Comparison of ENCODE assay signal across 27 cellular contexts in genomic region chr7:77254429-77254828, GRCh38. TPM values are rescaled to one million over a fixed set of nuclear protein-coding genes. Genes with fewer than 3 reads are reported as not detected.
DNase-seq lines count a peak whose midpoint lies in the region; ATAC-seq, FAIRE-seq and TF ChIP-seq lines count a peak whose summit lies in the region.
"Had no signal": no experiment of that assay in that cellular context is flagged by ENCODE, and none has a peak within 500 bp of the region (broad histone marks: within the 10 kb centered on the region; RNA-seq: fewer than 3 reads in every experiment).

No MANE protein-coding gene starts in this region.

- H3K9me1 ChIP-seq in IMR-90 (ENCODE audit: insufficient read depth, low read length): peaks cover 17% of the 10 kb centered on the region

- H3K36me3 ChIP-seq in IMR-90 (ENCODE audit: control insufficient read depth, insufficient read depth, low read length) (no peaks in the 10 kb centered on the region), fibroblast of lung (ENCODE audit: control insufficient read depth, insufficient read depth, low read length) (no peaks in the 10 kb centered on the region), kidney (ENCODE audit: control insufficient read depth in 1 of 2, insufficient read depth in 2 of 2, low read length in 2 of 2) (no peaks in the 10 kb centered on the region)
- H3K36me3 ChIP-seq in effector memory CD4-positive, alpha-beta T cell (ENCODE audit: control insufficient read depth, insufficient read depth, low read length): no peaks in the 10 kb centered on the region
- H3K36me3 ChIP-seq: BLaER1 treated with 17β-estradiol and CSF1 and Interleukin-3, amounts not matched to agents 10 nM and 100 nM had no signal

- peak overlapping the region; percentile 98 for H3K4ac ChIP-seq in IMR-90 (ENCODE audit: low read depth, low read length)

- H3K27me3 ChIP-seq in IMR-90 (ENCODE audit: control insufficient read depth, insufficient read depth, low read length) (no peaks in the 10 kb centered on the region), fibroblast of lung (ENCODE audit: control insufficient read depth, insufficient read depth, low read length) (no peaks in the 10 kb centered on the region)
- H3K27me3 ChIP-seq in effector memory CD4-positive, alpha-beta T cell (replicated peaks; ENCODE audit: control insufficient read depth, insufficient read depth, low read length, poor library complexity, severe bottlenecking): no peaks in the 10 kb centered on the region
- H3K27me3 ChIP-seq: BLaER1 treated with 17β-estradiol and CSF1 and Interleukin-3, amounts not matched to agents 10 nM and 100 nM had no signal

- DNase-seq in IMR-90 (peak; percentile 80), fibroblast of lung (ENCODE audit: low read depth in 2 of 2) (peak in 1 of 2 donors; percentile 44), fibroblast of the aortic adventitia (ENCODE audit: low read depth) (peak; percentile 57), kidney (no peak)
- no peak for DNase-seq in effector memory CD4-positive, alpha-beta T cell
- DNase-seq: 8988T; ACHN; AML-193; Caco-2; Calu3; CD4-positive, alpha-beta T cell; CD8-positive, alpha-beta T cell; DMS79 treated with DMSO at 0.1 percent for 48 hours; GF-D8 had no signal

- CTCF ChIA-PET in IMR-90 (lab: Yijun Ruan, JAX): interaction anchor here (0.6 kb wide), 1 partner anchor 53 kb away, joined by 3 read pairs; no protein-coding TSS in a partner anchor

- H3K18ac ChIP-seq in IMR-90 (ENCODE audit: low read depth, low read length): peak overlapping the region; percentile 99

- peak overlapping the region; percentile 100 for H3K27ac ChIP-seq in IMR-90 (ENCODE audit: insufficient read depth, low read length)
- no peak overlapping the region for H3K27ac ChIP-seq in fibroblast of lung (ENCODE audit: insufficient read depth, low read length)
- H3K27ac ChIP-seq in effector memory CD4-positive, alpha-beta T cell (ENCODE audit: insufficient read depth, low read length, poor library complexity, severe bottlenecking): no peak overlapping the region
- no peak overlapping the region for H3K27ac ChIP-seq in kidney (ENCODE audit: low read depth in 2 of 2, low read length in 2 of 2)
- H3K27ac ChIP-seq: BLaER1 treated with 17β-estradiol and CSF1 and Interleukin-3, amounts not matched to agents 10 nM and 100 nM; C4-2B had no signal

- peak overlapping the region; percentile 98 for H2BK20ac ChIP-seq in IMR-90 (ENCODE audit: low read depth, low read length)

- H2AK5ac ChIP-seq in IMR-90 (ENCODE audit: low read depth, low read length): peak overlapping the region; percentile 97

- H3K23ac ChIP-seq in IMR-90 (ENCODE audit: low read depth, low read length): peak overlapping the region; percentile 88

- dilution Hi-C loops in IMR-90 (cut with HindIII; ENCODE audit: low sequenced_read_pairs, unreplicated experiment): no loop called here

- no TSS peak for BruUV-seq in IMR-90 (replicated peaks; lab: Mats Ljungman, UMichigan)

- in situ Hi-C loops in IMR-90 (cut with MboI; ENCODE audit: low sequenced_read_pairs): no loop called here

- peak overlapping the region; percentile 80 for H3K56ac ChIP-seq in IMR-90 (ENCODE audit: extremely low read depth, insufficient read depth, low read length)

- no peaks in the 10 kb centered on the region for H3K9me3 Mint-ChIP-seq in nephron
- H3K9me3 Mint-ChIP-seq: CD4-positive, alpha-beta T cell; CD8-positive, alpha-beta T cell had no signal

- H4K5ac ChIP-seq in IMR-90 (ENCODE audit: low read depth, low read length): no peak overlapping the region; the same call in 1 of the 2 replicates

- peak overlapping the region; percentile 97 for H2BK120ac ChIP-seq in IMR-90 (ENCODE audit: low read depth, low read length)

- no peaks in the 10 kb centered on the region for H3K79me2 ChIP-seq in fibroblast of lung (ENCODE audit: control insufficient read depth, insufficient read depth, low read length)

- H3K9me3 ChIP-seq in IMR-90 (ENCODE audit: control insufficient read depth, insufficient read depth, low read length): no peaks in the 10 kb centered on the region
- H3K9me3 ChIP-seq in fibroblast of lung (ENCODE audit: control insufficient read depth, insufficient read depth, low read depth, low read length): no peaks in the 10 kb centered on the region
- no peaks in the 10 kb centered on the region for H3K9me3 ChIP-seq in effector memory CD4-positive, alpha-beta T cell (ENCODE audit: control insufficient read depth, low read length)
- no peaks in the 10 kb centered on the region for H3K9me3 ChIP-seq in kidney (ENCODE audit: control insufficient read depth in 1 of 2, low read length in 2 of 2)
- H3K9me3 ChIP-seq: BLaER1 treated with 17β-estradiol and CSF1 and Interleukin-3, amounts not matched to agents 10 nM and 100 nM; Caco-2 had no signal

- H3K27me3 Mint-ChIP-seq in nephron (ENCODE audit: low read depth): peaks cover 4% of the 10 kb centered on the region
- H3K27me3 Mint-ChIP-seq: B cell; CD4-positive, alpha-beta T cell had no signal

- no peak for TF ChIP-seq RAD21 in IMR-90 (IDR thresholded peaks at IDR 0.05; ENCODE audit: low read length)

- peaks cover 2% of the 10 kb centered on the region for H3K36me3 Mint-ChIP-seq in nephron (ENCODE audit: low read depth)

- H3K4me2 ChIP-seq in IMR-90 (ENCODE audit: low read depth, low read length) (no peak overlapping the region; the same call in none of the 2 replicates), fibroblast of lung (ENCODE audit: extremely low read depth, insufficient read depth, low read length) (peak overlapping the region; percentile 32)
- H3K4me2 ChIP-seq: BLaER1 treated with 17β-estradiol and CSF1 and Interleukin-3, amounts not matched to agents 10 nM and 100 nM had no signal

- peak overlapping the region; percentile 94 for H4K91ac ChIP-seq in IMR-90 (ENCODE audit: insufficient read depth, low read depth, low read length)

- no peaks in the 10 kb centered on the region for H4K20me1 ChIP-seq in IMR-90 (ENCODE audit: insufficient read depth, low read length)
- H4K20me1 ChIP-seq in fibroblast of lung (ENCODE audit: control insufficient read depth, extremely low read depth, insufficient read depth, low read length): no peaks in the 10 kb centered on the region
- H4K20me1 ChIP-seq: BLaER1 treated with 17β-estradiol and CSF1 and Interleukin-3, amounts not matched to agents 10 nM and 100 nM had no signal

- H3K27ac Mint-ChIP-seq in nephron: peak overlapping the region in 2 of 3 experiments; percentile 34 to 51
- H3K27ac Mint-ChIP-seq: B cell; CD4-positive, alpha-beta T cell; CD8-positive, alpha-beta T cell had no signal

- no peak for FAIRE-seq in kidney (lab: Jason Lieb, UNC)
- FAIRE-seq: A204.1, D721Med, G401.6, GM12891, GM19239 had no signal

- ATAC-seq in IMR-90 (ENCODE audit: low read depth) (peak; percentile 71), GM21825 (IDR thresholded peaks at IDR 0.05; ENCODE audit: unreplicated experiment) (no peak), GM18517 (IDR thresholded peaks at IDR 0.05; ENCODE audit: unreplicated experiment) (no peak)
- ATAC-seq: CD8-positive, alpha-beta T cell had no signal

- H3K4me1 Mint-ChIP-seq in nephron: peaks cover 23% of the 10 kb centered on the region
- H3K4me1 Mint-ChIP-seq: B cell had no signal

- H3K4me3 ChIP-seq in IMR-90 (ENCODE audit: insufficient read depth, low read depth, low read length) (no peak overlapping the region), fibroblast of lung (replicated peaks in 1 of 4; ENCODE audit: control extremely low read depth in 1 of 4, insufficient read depth in 1 of 4, low read depth in 3 of 4, low read length in 4 of 4) (no peak overlapping the region), fibroblast of the aortic adventitia (ENCODE audit: low read depth, low read length) (no peak overlapping the region), kidney (ENCODE audit: low read length in 2 of 2) (no peak overlapping the region)
- H3K4me3 ChIP-seq in effector memory CD4-positive, alpha-beta T cell (ENCODE audit: insufficient read depth, low read depth, low read length, poor library complexity, severe bottlenecking): no peak overlapping the region
- H3K4me3 ChIP-seq: BLaER1 treated with 17β-estradiol and CSF1 and Interleukin-3, amounts not matched to agents 10 nM and 100 nM had no signal

- POLR2A ChIA-PET in IMR-90 (lab: Charles Lee; ENCODE audit: unreplicated experiment): no interaction called here

- peak overlapping the region; percentile 93 for H2BK5ac ChIP-seq in IMR-90 (ENCODE audit: low read depth, low read length, poor library complexity, severe bottlenecking)

- no peaks in the 10 kb centered on the region for H3K79me1 ChIP-seq in IMR-90 (ENCODE audit: low read depth in 1 of 2, low read length in 2 of 2)

- peaks cover 34% of the 10 kb centered on the region for H3K4me1 ChIP-seq in IMR-90 (ENCODE audit: control insufficient read depth, insufficient read depth, low read length)
- peaks cover 2% of the 10 kb centered on the region for H3K4me1 ChIP-seq in fibroblast of lung (ENCODE audit: control insufficient read depth, extremely low read depth, insufficient read depth, low read length)
- H3K4me1 ChIP-seq in effector memory CD4-positive, alpha-beta T cell (ENCODE audit: control insufficient read depth, insufficient read depth, low read length, poor library complexity, severe bottlenecking): no peaks in the 10 kb centered on the region
- H3K4me1 ChIP-seq in kidney (ENCODE audit: control insufficient read depth in 1 of 2, insufficient read depth in 1 of 2, low read depth in 1 of 2, low read length in 2 of 2): no peaks in the 10 kb centered on the region
- H3K4me1 ChIP-seq: Caco-2 had no signal

- H3K4me3 Mint-ChIP-seq in nephron: no peak overlapping the region
- H3K4me3 Mint-ChIP-seq: B cell; CD4-positive, alpha-beta T cell; CD8-positive, alpha-beta T cell had no signal

- no peak for TF ChIP-seq POLR2A in IMR-90 (IDR thresholded peaks at IDR 0.05; ENCODE audit: low read depth, low read length)

- peak overlapping the region; percentile 75 to 92 for H4K8ac ChIP-seq in IMR-90 (ENCODE audit: low read depth in 2 of 2, low read length in 2 of 2)

- peak overlapping the region; percentile 99 for H2BK15ac ChIP-seq in IMR-90 (ENCODE audit: low read depth, low read length)

- intact Hi-C loops in IMR-90 (cut with micrococcal nuclease) (loop anchor here (10.0 kb wide), 1 partner anchor 290 kb away; no protein-coding TSS in a partner anchor), kidney (cut with DNase I) (no loop called here)

- H2AK9ac ChIP-seq in IMR-90 (replicated peaks; ENCODE audit: low read depth, low read length, poor library complexity): peak overlapping the region; percentile 28

- H3K9ac ChIP-seq in IMR-90 (ENCODE audit: low read depth, low read length): peak overlapping the region; percentile 75; the same call in 1 of the 2 replicates
- H3K9ac ChIP-seq in fibroblast of lung (ENCODE audit: insufficient read depth, low read length): no peak overlapping the region
- no peak overlapping the region for H3K9ac ChIP-seq in kidney (ENCODE audit: low read length in 2 of 2)
- H3K9ac ChIP-seq: BLaER1 treated with 17β-estradiol and CSF1 and Interleukin-3, amounts not matched to agents 10 nM and 100 nM had no signal

- TF ChIP-seq CTCF in IMR-90 (conservative IDR thresholded peaks at IDR 0.05; ENCODE audit: low read depth, low read length) (no peak), fibroblast of lung (conservative IDR thresholded peaks at IDR 0.05 in 1 of 2, IDR thresholded peaks at IDR 0.05 in 1 of 2; ENCODE audit: low read depth in 1 of 2, low read length in 2 of 2) (no peak), fibroblast of the aortic adventitia (IDR thresholded peaks at IDR 0.05; ENCODE audit: insufficient read depth, low read length) (no peak), nephron (IDR thresholded peaks at IDR 0.05; ENCODE audit: unreplicated experiment in 3 of 3) (no peak), kidney (IDR thresholded peaks at IDR 0.05; ENCODE audit: borderline replicate concordance, extremely low read depth, insufficient read depth) (no peak)

- peak overlapping the region; percentile 93 for H3K14ac ChIP-seq in IMR-90 (replicated peaks; ENCODE audit: low read depth, low read length)

- H2AFZ ChIP-seq in IMR-90 (replicated peaks; ENCODE audit: low read length, poor library complexity) (peak overlapping the region; percentile 58), fibroblast of lung (ENCODE audit: low read length) (no peak overlapping the region)

RNA-seq across cellular contexts. Expression of gene FGL2, which starts 54.8 kb away (rescaled TPM):
- total RNA-seq in IMR-90 (2012; rRNA removed) (0.56 and 1.3 TPM in 2 replicates), fibroblast of lung (6.2 and 97.6 TPM in 2 replicates), fibroblast of the aortic adventitia (ENCODE audit: low replicate concordance) (39.3 and 64.4 TPM in 2 replicates), kidney (96.9 TPM)
- polyA plus RNA-seq in IMR-90 (2012; rRNA removed) (0.32 and 0.47 TPM in 2 replicates), fibroblast of lung (4.9 and 15.6 TPM in 2 replicates), kidney (ENCODE audit: insufficient read depth, low read depth, low replicate concordance) (27.5 TPM)
- polyA plus RNA-seq in IMR-90 (2012; cell fraction: cytosol; rRNA removed): 0.16 and 0.18 TPM in 2 replicates
- 0.10 TPM in 1 of 2 replicates, not detected in the other for polyA plus RNA-seq in IMR-90 (2012; cell fraction: nucleus; rRNA removed; ENCODE audit: low replicate concordance)
- polyA plus RNA-seq in fibroblast of lung (2012): 3.8 and 11.1 TPM in 2 replicates
- polyA minus RNA-seq in fibroblast of lung (ENCODE audit: low replicate concordance): 0.85 TPM in 1 of 2 replicates, not detected in the other
- total RNA-seq: A673, Caco-2 had no signal
- polyA plus RNA-seq: BJ had no signal

Comparison
In these comparisons a context has a peak if more than half of its experiments do, and no peak if none do; other contexts are left out.
1. DNase-seq: peak in IMR-90 (single experiment) and fibroblast of the aortic adventitia (single experiment); none in effector memory CD4-positive, alpha-beta T cell (0 of 3) and kidney (single experiment).